ENCODE assay signal across 1 cellular context in the genomic region with DNA sequence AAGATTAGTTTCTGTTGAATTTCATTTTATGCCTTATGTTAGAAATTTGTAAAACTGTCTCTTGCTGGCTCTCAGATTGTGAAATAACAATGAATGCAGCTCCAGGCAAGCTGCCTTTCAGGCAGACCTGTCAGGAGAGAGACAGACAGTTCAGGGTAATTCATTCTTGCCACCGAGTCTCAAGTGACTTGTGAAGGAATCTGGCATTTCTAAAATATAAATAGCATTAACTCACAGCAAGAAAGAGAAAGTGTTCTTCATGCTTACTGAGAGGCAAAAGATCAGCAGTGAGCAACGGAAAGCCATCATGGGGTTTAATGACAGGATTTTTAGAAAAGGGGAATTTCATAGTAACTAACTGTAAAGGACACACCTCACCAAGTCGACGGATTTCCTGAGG.
A peak's percentile ranks its signal among the peaks of the same experiment; 100 is the strongest.
TF ChIP-seq lines count a peak whose summit lies in the region.

No MANE protein-coding gene starts in this region.

TF ChIP-seq in HEK293T, 16 proteins besides CTCF, POLR2A, EP300 and RAD21 (continued from another document):
- TF ChIP-seq, protein P1, sequence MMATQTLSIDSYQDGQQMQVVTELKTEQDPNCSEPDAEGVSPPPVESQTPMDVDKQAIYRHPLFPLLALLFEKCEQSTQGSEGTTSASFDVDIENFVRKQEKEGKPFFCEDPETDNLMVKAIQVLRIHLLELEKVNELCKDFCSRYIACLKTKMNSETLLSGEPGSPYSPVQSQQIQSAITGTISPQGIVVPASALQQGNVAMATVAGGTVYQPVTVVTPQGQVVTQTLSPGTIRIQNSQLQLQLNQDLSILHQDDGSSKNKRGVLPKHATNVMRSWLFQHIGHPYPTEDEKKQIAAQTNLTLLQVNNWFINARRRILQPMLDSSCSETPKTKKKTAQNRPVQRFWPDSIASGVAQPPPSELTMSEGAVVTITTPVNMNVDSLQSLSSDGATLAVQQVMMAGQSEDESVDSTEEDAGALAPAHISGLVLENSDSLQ (IDR thresholded peaks at IDR 0.05): peak; percentile 60; the same call in 1 of the 2 replicates
- TF ChIP-seq TARDBP (IDR thresholded peaks at IDR 0.05) (no peak), SUZ12 (IDR thresholded peaks at IDR 0.05) (no peak), L3MBTL2 (conservative IDR thresholded peaks at IDR 0.05) (no peak), NFRKB (IDR thresholded peaks at IDR 0.05) (no peak), SP1 (IDR thresholded peaks at IDR 0.05) (no peak), FOXA1 (IDR thresholded peaks at IDR 0.05) (no peak), HDGF (IDR thresholded peaks at IDR 0.05; ENCODE audit: borderline replicate concordance) (no peak)
